Comparison of ENCODE assay signal across 1 cellular context in genomic region chr2:28750316-28751101, GRCh38.
TF ChIP-seq lines count a peak whose summit lies in the region.

No MANE protein-coding gene starts in this region.

TF ChIP-seq in K562, 482 proteins besides CTCF, POLR2A, EP300 and RAD21 (continued from another document):
- peak; percentile 38; the same call in 1 of the 2 replicates for TF ChIP-seq MGA (IDR thresholded peaks at IDR 0.05)
- TF ChIP-seq TAL1 (IDR thresholded peaks at IDR 0.05), result 0 out of 2 replicates have a peak, but pooled peaks have one; percentile 3
- TF ChIP-seq, protein P1, sequence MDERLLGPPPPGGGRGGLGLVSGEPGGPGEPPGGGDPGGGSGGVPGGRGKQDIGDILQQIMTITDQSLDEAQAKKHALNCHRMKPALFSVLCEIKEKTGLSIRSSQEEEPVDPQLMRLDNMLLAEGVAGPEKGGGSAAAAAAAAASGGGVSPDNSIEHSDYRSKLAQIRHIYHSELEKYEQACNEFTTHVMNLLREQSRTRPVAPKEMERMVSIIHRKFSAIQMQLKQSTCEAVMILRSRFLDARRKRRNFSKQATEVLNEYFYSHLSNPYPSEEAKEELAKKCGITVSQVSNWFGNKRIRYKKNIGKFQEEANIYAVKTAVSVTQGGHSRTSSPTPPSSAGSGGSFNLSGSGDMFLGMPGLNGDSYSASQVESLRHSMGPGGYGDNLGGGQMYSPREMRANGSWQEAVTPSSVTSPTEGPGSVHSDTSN (CRISPR knock-in tag; IDR thresholded peaks at IDR 0.05; ENCODE audit: low read depth), result no peak
- TF ChIP-seq, protein P1 (tag; conservative IDR thresholded peaks at IDR 0.05; ENCODE audit: low read depth), result no peak
- no peak for TF ChIP-seq TCF7 (IDR thresholded peaks at IDR 0.05; ENCODE audit: borderline replicate concordance)
- TF ChIP-seq NR1H2 (CRISPR knock-in tag; IDR thresholded peaks at IDR 0.05), result no peak
- no peak for TF ChIP-seq FOXM1 (IDR thresholded peaks at IDR 0.05; ENCODE audit: low read depth)
- 0 out of 2 replicates have a peak, but pooled peaks have one; percentile 3 for TF ChIP-seq FOXM1 (CRISPR knock-in tag; IDR thresholded peaks at IDR 0.05; ENCODE audit: low read depth)
- TF ChIP-seq L3MBTL2 (IDR thresholded peaks at IDR 0.05), result peak; percentile 35; the same call in 1 of the 2 replicates
- 0 out of 2 replicates have a peak, but pooled peaks have one; percentile 6 for TF ChIP-seq OTX1 (CRISPR knock-in tag; IDR thresholded peaks at IDR 0.05)
- peak in 1 of 2 experiments; percentile 11; a peak in 1 of 4 replicates for TF ChIP-seq TEAD1 (CRISPR knock-in tag; IDR thresholded peaks at IDR 0.05)
- TF ChIP-seq, protein P2, sequence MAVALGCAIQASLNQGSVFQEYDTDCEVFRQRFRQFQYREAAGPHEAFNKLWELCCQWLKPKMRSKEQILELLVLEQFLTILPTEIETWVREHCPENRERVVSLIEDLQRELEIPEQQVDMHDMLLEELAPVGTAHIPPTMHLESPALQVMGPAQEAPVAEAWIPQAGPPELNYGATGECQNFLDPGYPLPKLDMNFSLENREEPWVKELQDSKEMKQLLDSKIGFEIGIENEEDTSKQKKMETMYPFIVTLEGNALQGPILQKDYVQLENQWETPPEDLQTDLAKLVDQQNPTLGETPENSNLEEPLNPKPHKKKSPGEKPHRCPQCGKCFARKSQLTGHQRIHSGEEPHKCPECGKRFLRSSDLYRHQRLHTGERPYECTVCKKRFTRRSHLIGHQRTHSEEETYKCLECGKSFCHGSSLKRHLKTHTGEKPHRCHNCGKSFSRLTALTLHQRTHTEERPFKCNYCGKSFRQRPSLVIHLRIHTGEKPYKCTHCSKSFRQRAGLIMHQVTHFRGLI (CRISPR knock-in tag; IDR thresholded peaks at IDR 0.05), result 0 out of 2 replicates have a peak, but pooled peaks have one; percentile 7
- TF ChIP-seq GABPA (tag; conservative IDR thresholded peaks at IDR 0.05; ENCODE audit: low read depth), result 0 out of 2 replicates have a peak, but pooled peaks have one; percentile 5
- peak; percentile 47; the same call in 1 of the 2 replicates for TF ChIP-seq MAFG (tag; conservative IDR thresholded peaks at IDR 0.05)
- TF ChIP-seq TEAD4 (IDR thresholded peaks at IDR 0.05; ENCODE audit: low read length), result no peak
- TF ChIP-seq TEAD4 (CRISPR knock-in tag; IDR thresholded peaks at IDR 0.05; ENCODE audit: borderline replicate concordance), result no peak
- no peak for TF ChIP-seq FOXP1 (CRISPR knock-in tag; IDR thresholded peaks at IDR 0.05)
- no peak for TF ChIP-seq SUPT5H (IDR thresholded peaks at IDR 0.05)
- 0 out of 2 replicates have a peak, but pooled peaks have one; percentile 23 for TF ChIP-seq HIVEP1 (CRISPR knock-in tag; IDR thresholded peaks at IDR 0.05)
- no peak for TF ChIP-seq MCM7 (IDR thresholded peaks at IDR 0.05)
- 0 out of 2 replicates have a peak, but pooled peaks have one; percentile 60 for TF ChIP-seq BCL6 (CRISPR knock-in tag; IDR thresholded peaks at IDR 0.05)
- peak; percentile 50; the same call in 1 of the 2 replicates for TF ChIP-seq ZNF589 (CRISPR knock-in tag; IDR thresholded peaks at IDR 0.05; ENCODE audit: low read depth)
- TF ChIP-seq C11orf30 (IDR thresholded peaks at IDR 0.05; ENCODE audit: low read depth), result peak; percentile 48; the same call in 1 of the 2 replicates
